18 cellular contexts compared by ENCODE assay signal in the genomic region with DNA sequence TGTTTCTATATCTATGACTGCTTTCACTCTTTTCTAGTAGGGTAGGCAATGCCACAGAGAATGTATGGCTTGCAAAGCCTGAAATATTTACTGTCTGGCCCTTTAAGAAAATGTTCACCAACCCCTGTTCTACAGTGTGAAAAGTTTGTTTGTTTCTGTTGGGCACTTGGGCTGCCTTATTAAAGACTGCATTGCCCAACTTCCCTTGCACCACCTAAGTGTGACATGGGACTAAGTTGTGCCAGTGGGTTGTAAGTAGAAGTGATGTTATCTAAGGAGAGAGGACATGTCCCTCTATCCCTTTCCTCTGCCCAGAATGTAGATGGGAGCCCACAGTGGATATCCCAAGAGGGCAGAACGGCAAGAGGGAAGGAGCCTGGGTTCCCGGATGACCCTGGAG.
DNase-seq lines count a peak whose midpoint lies in the region; ATAC-seq and TF ChIP-seq lines count a peak whose summit lies in the region.
"Had no signal": no experiment of that assay in that cellular context is flagged by ENCODE, and none has a peak within 500 bp of the region (broad histone marks: within the 10 kb centered on the region; RNA-seq: fewer than 3 reads in every experiment).

No MANE protein-coding gene starts in this region.

- peaks cover 1% of the 10 kb centered on the region; the same call in 1 of the 2 replicates for H3K9me3 ChIP-seq in SJSA1 (replicated peaks)
- no peaks in the 10 kb centered on the region for H3K9me3 ChIP-seq in left lung
- no peaks in the 10 kb centered on the region for H3K9me3 ChIP-seq in tibial artery
- H3K9me3 ChIP-seq: Peyer's patch, prostate gland had no signal

- ATAC-seq in left lung (peak; percentile 20), GM18868 (IDR thresholded peaks at IDR 0.05; ENCODE audit: unreplicated experiment) (no peak)
- ATAC-seq: activated T-cell treated with anti-CD3 and anti-CD28 coated beads, Interleukin-2, amount 50 U/mL, for 72 hours; CD8-positive, alpha-beta T cell; GM12878 had no signal

- H3K27ac ChIP-seq in SJSA1 (peak overlapping the region; percentile 86; the same call in 1 of the 2 replicates), left lung (peak overlapping the region in 1 of 2 donors; percentile 10), tibial artery (peak overlapping the region; percentile 91 to 92)
- H3K27ac ChIP-seq: prostate gland had no signal

- TF ChIP-seq CTCF in left lung (IDR thresholded peaks at IDR 0.05) (no peak), tibial artery (IDR thresholded peaks at IDR 0.05) (no peak), GM13977 (IDR thresholded peaks at IDR 0.05; ENCODE audit: extremely low read depth, insufficient read depth, missing control alignments) (no peak)

- H3K4me3 ChIP-seq in SJSA1 = no peak overlapping the region
- H3K4me3 ChIP-seq in left lung = no peak overlapping the region
- H3K4me3 ChIP-seq in tibial artery = no peak overlapping the region
- H3K4me3 ChIP-seq: GM12878, Peyer's patch, prostate gland had no signal

- H3K36me3 ChIP-seq in SJSA1 (peaks cover 20% of the 10 kb centered on the region), left lung (no peaks in the 10 kb centered on the region), tibial artery (no peaks in the 10 kb centered on the region)
- H3K36me3 ChIP-seq: Peyer's patch, prostate gland had no signal

- in situ Hi-C loops in GM13977 (cut with MboI; ENCODE audit: low pct_unique_long_range_greater_than_20kb, low sequenced_read_pairs, unreplicated experiment) = no loop called here

- intact Hi-C loops in left lung (cut with DNase I) = loop anchor here in 1 of 2 donors (10.0 kb wide), 1 partner anchor 56 kb away; no protein-coding TSS in a partner anchor
- intact Hi-C loops in tibial artery (cut with DNase I; ENCODE audit: low total_unique reads) = no loop called here

- no peaks in the 10 kb centered on the region for H3K27me3 ChIP-seq in SJSA1 (replicated peaks)
- H3K27me3 ChIP-seq in left lung = no peaks in the 10 kb centered on the region
- H3K27me3 ChIP-seq in tibial artery = no peaks in the 10 kb centered on the region
- H3K27me3 ChIP-seq: Peyer's patch had no signal

- H3K4me1 ChIP-seq in SJSA1 (replicated peaks) = peaks cover 51% of the 10 kb centered on the region
- peaks cover 12 to 42% of the 10 kb centered on the region in 2 donors for H3K4me1 ChIP-seq in left lung
- peaks cover 0 to 51% (median 41%) of the 10 kb centered on the region in 4 donors for H3K4me1 ChIP-seq in tibial artery

- DNase-seq in MV-4-11 (lab: John Stamatoyannopoulos, UW) (peak; percentile 43), SJSA1 (ENCODE audit: low read depth in 1 of 2, low spot score in 2 of 2) (no peak), left lung (no peak), tibial artery (peak; percentile 54 to 65), NCI-H1417 treated with DMSO at 0.1 percent for 48 hours (lab: John Stamatoyannopoulos, UW) (no peak), GM13977 (ENCODE audit: low spot score) (no peak)
- DNase-seq: activated CD4-positive, alpha-beta T cell treated with anti-CD3 and anti-CD28 coated beads, Interleukin-2, amount 10 ng/mL, durations not matched to agents 24 days and 14 days; activated T-cell treated with anti-CD3 and anti-CD28 coated beads, Interleukin-2, amount 50 U/mL, for 72 hours; amniotic stem cell; CD8-positive, alpha-beta T cell; EL; NCI-H1048; NCI-H2227 treated with DMSO at 0.1 percent for 48 hours; stimulated activated CD4-positive, alpha-beta T cell treated with anti-CD3 and anti-CD28 coated beads, Interleukin-1b, Interleukin-23, amount 100 ng/mL, for 48 hours had no signal

Comparison
In these comparisons a context has a peak if more than half of its experiments do, and no peak if none do; other contexts are left out.
1. DNase-seq: peak in MV-4-11 (single experiment) and tibial artery (2 of 2); none in SJSA1 (0 of 2), left lung (0 of 2), NCI-H1417 treated with DMSO at 0.1 percent for 48 hours (single experiment) and GM13977 (single experiment).